1 cellular context compared by ENCODE assay signal in the genomic region with DNA sequence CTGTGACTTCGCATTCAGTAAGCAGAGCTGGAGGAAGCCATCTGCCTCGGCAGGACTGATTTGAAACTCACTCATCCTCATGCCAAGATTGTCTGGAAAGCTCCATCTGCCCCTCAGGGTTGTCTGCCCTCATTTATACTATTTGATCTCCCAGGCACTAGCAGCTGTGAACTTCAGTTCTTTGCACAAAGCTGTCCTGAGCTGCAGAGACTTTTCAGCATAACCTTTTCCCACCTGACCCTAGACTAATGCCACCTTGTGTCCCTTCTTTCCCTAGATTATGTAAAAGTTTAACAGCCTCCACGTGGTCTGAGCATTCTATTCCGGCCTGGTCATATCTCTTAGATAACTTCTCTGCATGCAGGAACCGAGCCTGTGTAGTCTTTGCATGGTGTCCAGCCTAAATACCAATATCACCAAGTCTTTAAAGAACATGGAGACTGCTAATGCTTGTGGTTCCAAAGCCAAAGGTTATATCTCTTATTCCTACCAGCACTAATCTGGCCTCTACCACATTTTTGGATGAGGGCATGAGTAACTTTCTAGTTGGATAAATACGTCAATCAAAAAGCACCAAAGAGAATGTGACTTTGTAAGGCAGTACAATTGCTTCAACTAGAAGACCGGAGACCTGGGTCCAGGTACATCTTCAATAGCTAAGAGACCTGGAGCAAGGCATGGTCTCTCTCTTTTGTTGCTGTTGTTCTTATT.
TF ChIP-seq lines count a peak whose summit lies in the region.

No MANE protein-coding gene starts in this region.

TF ChIP-seq in K562, 482 proteins besides CTCF, POLR2A, EP300 and RAD21 (continues in another document):
- TF ChIP-seq, protein P1, sequence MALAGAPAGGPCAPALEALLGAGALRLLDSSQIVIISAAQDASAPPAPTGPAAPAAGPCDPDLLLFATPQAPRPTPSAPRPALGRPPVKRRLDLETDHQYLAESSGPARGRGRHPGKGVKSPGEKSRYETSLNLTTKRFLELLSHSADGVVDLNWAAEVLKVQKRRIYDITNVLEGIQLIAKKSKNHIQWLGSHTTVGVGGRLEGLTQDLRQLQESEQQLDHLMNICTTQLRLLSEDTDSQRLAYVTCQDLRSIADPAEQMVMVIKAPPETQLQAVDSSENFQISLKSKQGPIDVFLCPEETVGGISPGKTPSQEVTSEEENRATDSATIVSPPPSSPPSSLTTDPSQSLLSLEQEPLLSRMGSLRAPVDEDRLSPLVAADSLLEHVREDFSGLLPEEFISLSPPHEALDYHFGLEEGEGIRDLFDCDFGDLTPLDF (CRISPR knock-in tag; IDR thresholded peaks at IDR 0.05), result no peak
- TF ChIP-seq KAT2B (IDR thresholded peaks at IDR 0.05; ENCODE audit: low read depth, low read length) (no peak), EP400 (IDR thresholded peaks at IDR 0.05) (peak; percentile 73), ZNF232 (CRISPR knock-in tag; IDR thresholded peaks at IDR 0.05) (no peak), MCM5 (IDR thresholded peaks at IDR 0.05; ENCODE audit: low read depth) (no peak), ZNF77 (CRISPR knock-in tag; IDR thresholded peaks at IDR 0.05) (no peak), ZNF146 (CRISPR knock-in tag; IDR thresholded peaks at IDR 0.05; ENCODE audit: unreplicated experiment) (no peak), CREM (IDR thresholded peaks at IDR 0.05; ENCODE audit: low read depth) (no peak), SMAD4 (CRISPR knock-in tag; conservative IDR thresholded peaks at IDR 0.05) (peak; percentile 78), RBFOX2 (IDR thresholded peaks at IDR 0.05; ENCODE audit: low read depth, low read length) (peak; percentile 68), FOXK2 (conservative IDR thresholded peaks at IDR 0.05 in 1 of 2, IDR thresholded peaks at IDR 0.05 in 1 of 2; ENCODE audit: low read depth in 2 of 2) (0 out of 4 replicates have a peak, but pooled peaks of 1 of the 2 experiments have one; percentile 22), CC2D1A (IDR thresholded peaks at IDR 0.05) (no peak), RNF2 (IDR thresholded peaks at IDR 0.05) (peak; percentile 50), PTBP1 (IDR thresholded peaks at IDR 0.05; ENCODE audit: low read depth, low read length) (no peak), ZNF184 (CRISPR knock-in tag; IDR thresholded peaks at IDR 0.05) (no peak), PHTF2 (CRISPR knock-in tag; IDR thresholded peaks at IDR 0.05) (no peak), HNRNPL (IDR thresholded peaks at IDR 0.05; ENCODE audit: low read depth, low read length) (no peak; the same call in 1 of the 2 replicates), FOXA1 (IDR thresholded peaks at IDR 0.05; ENCODE audit: borderline replicate concordance) (no peak), NR2C1 (IDR thresholded peaks at IDR 0.05) (peak; percentile 65), NR2C1 (tag; IDR thresholded peaks at IDR 0.05) (peak; percentile 42; the same call in 1 of the 2 replicates), SPI1 (IDR thresholded peaks at IDR 0.05; ENCODE audit: borderline replicate concordance, low read depth, low read length) (no peak), ZNF668 (CRISPR knock-in tag; IDR thresholded peaks at IDR 0.05) (no peak), PML (IDR thresholded peaks at IDR 0.05; ENCODE audit: low read length) (no peak), MYC (IDR thresholded peaks at IDR 0.05; ENCODE audit: low read depth, low read length) (peak; percentile 96), MYC (CRISPR knock-in tag; IDR thresholded peaks at IDR 0.05; ENCODE audit: borderline replicate concordance, low read depth) (no peak), NBN (IDR thresholded peaks at IDR 0.05; ENCODE audit: low read depth) (no peak; the same call in 1 of the 2 replicates), KLF6 (CRISPR knock-in tag; IDR thresholded peaks at IDR 0.05; ENCODE audit: borderline replicate concordance) (no peak; the same call in 1 of the 2 replicates), SOX6 (IDR thresholded peaks at IDR 0.05) (no peak; the same call in 1 of the 2 replicates)
- TF ChIP-seq, protein P2, sequence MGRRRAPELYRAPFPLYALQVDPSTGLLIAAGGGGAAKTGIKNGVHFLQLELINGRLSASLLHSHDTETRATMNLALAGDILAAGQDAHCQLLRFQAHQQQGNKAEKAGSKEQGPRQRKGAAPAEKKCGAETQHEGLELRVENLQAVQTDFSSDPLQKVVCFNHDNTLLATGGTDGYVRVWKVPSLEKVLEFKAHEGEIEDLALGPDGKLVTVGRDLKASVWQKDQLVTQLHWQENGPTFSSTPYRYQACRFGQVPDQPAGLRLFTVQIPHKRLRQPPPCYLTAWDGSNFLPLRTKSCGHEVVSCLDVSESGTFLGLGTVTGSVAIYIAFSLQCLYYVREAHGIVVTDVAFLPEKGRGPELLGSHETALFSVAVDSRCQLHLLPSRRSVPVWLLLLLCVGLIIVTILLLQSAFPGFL (CRISPR knock-in tag; IDR thresholded peaks at IDR 0.05), result no peak
- TF ChIP-seq, protein P3, sequence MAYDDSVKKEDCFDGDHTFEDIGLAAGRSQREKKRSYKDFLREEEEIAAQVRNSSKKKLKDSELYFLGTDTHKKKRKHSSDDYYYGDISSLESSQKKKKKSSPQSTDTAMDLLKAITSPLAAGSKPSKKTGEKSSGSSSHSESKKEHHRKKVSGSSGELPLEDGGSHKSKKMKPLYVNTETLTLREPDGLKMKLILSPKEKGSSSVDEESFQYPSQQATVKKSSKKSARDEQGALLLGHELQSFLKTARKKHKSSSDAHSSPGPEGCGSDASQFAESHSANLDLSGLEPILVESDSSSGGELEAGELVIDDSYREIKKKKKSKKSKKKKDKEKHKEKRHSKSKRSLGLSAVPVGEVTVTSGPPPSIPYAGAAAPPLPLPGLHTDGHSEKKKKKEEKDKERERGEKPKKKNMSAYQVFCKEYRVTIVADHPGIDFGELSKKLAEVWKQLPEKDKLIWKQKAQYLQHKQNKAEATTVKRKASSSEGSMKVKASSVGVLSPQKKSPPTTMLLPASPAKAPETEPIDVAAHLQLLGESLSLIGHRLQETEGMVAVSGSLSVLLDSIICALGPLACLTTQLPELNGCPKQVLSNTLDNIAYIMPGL (CRISPR knock-in tag; IDR thresholded peaks at IDR 0.05), result no peak
- TF ChIP-seq, protein P4, sequence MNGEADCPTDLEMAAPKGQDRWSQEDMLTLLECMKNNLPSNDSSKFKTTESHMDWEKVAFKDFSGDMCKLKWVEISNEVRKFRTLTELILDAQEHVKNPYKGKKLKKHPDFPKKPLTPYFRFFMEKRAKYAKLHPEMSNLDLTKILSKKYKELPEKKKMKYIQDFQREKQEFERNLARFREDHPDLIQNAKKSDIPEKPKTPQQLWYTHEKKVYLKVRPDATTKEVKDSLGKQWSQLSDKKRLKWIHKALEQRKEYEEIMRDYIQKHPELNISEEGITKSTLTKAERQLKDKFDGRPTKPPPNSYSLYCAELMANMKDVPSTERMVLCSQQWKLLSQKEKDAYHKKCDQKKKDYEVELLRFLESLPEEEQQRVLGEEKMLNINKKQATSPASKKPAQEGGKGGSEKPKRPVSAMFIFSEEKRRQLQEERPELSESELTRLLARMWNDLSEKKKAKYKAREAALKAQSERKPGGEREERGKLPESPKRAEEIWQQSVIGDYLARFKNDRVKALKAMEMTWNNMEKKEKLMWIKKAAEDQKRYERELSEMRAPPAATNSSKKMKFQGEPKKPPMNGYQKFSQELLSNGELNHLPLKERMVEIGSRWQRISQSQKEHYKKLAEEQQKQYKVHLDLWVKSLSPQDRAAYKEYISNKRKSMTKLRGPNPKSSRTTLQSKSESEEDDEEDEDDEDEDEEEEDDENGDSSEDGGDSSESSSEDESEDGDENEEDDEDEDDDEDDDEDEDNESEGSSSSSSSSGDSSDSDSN (IDR thresholded peaks at IDR 0.05; ENCODE audit: borderline replicate concordance in 1 of 2, low read depth in 2 of 2, low read length in 2 of 2), result no peak
- TF ChIP-seq, protein P5, sequence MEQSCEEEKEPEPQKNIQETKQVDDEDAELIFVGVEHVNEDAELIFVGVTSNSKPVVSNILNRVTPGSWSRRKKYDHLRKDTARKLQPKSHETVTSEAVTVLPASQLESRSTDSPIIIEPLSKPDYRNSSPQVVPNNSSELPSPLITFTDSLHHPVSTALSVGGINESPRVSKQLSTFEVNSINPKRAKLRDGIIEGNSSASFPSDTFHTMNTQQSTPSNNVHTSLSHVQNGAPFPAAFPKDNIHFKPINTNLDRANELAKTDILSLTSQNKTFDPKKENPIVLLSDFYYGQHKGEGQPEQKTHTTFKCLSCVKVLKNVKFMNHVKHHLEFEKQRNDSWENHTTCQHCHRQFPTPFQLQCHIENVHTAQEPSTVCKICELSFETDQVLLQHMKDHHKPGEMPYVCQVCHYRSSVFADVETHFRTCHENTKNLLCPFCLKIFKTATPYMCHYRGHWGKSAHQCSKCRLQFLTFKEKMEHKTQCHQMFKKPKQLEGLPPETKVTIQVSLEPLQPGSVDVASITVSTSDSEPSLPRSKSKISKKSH (CRISPR knock-in tag; IDR thresholded peaks at IDR 0.05), result no peak
- TF ChIP-seq, protein P6, sequence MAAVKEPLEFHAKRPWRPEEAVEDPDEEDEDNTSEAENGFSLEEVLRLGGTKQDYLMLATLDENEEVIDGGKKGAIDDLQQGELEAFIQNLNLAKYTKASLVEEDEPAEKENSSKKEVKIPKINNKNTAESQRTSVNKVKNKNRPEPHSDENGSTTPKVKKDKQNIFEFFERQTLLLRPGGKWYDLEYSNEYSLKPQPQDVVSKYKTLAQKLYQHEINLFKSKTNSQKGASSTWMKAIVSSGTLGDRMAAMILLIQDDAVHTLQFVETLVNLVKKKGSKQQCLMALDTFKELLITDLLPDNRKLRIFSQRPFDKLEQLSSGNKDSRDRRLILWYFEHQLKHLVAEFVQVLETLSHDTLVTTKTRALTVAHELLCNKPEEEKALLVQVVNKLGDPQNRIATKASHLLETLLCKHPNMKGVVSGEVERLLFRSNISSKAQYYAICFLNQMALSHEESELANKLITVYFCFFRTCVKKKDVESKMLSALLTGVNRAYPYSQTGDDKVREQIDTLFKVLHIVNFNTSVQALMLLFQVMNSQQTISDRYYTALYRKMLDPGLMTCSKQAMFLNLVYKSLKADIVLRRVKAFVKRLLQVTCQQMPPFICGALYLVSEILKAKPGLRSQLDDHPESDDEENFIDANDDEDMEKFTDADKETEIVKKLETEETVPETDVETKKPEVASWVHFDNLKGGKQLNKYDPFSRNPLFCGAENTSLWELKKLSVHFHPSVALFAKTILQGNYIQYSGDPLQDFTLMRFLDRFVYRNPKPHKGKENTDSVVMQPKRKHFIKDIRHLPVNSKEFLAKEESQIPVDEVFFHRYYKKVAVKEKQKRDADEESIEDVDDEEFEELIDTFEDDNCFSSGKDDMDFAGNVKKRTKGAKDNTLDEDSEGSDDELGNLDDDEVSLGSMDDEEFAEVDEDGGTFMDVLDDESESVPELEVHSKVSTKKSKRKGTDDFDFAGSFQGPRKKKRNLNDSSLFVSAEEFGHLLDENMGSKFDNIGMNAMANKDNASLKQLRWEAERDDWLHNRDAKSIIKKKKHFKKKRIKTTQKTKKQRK (IDR thresholded peaks at IDR 0.05; ENCODE audit: borderline replicate concordance, low read depth, low read length), result no peak
- TF ChIP-seq, protein P7, sequence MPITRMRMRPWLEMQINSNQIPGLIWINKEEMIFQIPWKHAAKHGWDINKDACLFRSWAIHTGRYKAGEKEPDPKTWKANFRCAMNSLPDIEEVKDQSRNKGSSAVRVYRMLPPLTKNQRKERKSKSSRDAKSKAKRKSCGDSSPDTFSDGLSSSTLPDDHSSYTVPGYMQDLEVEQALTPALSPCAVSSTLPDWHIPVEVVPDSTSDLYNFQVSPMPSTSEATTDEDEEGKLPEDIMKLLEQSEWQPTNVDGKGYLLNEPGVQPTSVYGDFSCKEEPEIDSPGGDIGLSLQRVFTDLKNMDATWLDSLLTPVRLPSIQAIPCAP (CRISPR knock-in tag; IDR thresholded peaks at IDR 0.05; ENCODE audit: borderline replicate concordance), result no peak
- TF ChIP-seq, protein P8, sequence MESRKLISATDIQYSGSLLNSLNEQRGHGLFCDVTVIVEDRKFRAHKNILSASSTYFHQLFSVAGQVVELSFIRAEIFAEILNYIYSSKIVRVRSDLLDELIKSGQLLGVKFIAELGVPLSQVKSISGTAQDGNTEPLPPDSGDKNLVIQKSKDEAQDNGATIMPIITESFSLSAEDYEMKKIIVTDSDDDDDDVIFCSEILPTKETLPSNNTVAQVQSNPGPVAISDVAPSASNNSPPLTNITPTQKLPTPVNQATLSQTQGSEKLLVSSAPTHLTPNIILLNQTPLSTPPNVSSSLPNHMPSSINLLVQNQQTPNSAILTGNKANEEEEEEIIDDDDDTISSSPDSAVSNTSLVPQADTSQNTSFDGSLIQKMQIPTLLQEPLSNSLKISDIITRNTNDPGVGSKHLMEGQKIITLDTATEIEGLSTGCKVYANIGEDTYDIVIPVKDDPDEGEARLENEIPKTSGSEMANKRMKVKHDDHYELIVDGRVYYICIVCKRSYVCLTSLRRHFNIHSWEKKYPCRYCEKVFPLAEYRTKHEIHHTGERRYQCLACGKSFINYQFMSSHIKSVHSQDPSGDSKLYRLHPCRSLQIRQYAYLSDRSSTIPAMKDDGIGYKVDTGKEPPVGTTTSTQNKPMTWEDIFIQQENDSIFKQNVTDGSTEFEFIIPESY (CRISPR knock-in tag; IDR thresholded peaks at IDR 0.05), result no peak
- TF ChIP-seq, protein P9, sequence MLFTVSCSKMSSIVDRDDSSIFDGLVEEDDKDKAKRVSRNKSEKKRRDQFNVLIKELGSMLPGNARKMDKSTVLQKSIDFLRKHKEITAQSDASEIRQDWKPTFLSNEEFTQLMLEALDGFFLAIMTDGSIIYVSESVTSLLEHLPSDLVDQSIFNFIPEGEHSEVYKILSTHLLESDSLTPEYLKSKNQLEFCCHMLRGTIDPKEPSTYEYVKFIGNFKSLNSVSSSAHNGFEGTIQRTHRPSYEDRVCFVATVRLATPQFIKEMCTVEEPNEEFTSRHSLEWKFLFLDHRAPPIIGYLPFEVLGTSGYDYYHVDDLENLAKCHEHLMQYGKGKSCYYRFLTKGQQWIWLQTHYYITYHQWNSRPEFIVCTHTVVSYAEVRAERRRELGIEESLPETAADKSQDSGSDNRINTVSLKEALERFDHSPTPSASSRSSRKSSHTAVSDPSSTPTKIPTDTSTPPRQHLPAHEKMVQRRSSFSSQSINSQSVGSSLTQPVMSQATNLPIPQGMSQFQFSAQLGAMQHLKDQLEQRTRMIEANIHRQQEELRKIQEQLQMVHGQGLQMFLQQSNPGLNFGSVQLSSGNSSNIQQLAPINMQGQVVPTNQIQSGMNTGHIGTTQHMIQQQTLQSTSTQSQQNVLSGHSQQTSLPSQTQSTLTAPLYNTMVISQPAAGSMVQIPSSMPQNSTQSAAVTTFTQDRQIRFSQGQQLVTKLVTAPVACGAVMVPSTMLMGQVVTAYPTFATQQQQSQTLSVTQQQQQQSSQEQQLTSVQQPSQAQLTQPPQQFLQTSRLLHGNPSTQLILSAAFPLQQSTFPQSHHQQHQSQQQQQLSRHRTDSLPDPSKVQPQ (CRISPR knock-in tag; IDR thresholded peaks at IDR 0.05; ENCODE audit: borderline replicate concordance), result no peak
- TF ChIP-seq, protein P10, sequence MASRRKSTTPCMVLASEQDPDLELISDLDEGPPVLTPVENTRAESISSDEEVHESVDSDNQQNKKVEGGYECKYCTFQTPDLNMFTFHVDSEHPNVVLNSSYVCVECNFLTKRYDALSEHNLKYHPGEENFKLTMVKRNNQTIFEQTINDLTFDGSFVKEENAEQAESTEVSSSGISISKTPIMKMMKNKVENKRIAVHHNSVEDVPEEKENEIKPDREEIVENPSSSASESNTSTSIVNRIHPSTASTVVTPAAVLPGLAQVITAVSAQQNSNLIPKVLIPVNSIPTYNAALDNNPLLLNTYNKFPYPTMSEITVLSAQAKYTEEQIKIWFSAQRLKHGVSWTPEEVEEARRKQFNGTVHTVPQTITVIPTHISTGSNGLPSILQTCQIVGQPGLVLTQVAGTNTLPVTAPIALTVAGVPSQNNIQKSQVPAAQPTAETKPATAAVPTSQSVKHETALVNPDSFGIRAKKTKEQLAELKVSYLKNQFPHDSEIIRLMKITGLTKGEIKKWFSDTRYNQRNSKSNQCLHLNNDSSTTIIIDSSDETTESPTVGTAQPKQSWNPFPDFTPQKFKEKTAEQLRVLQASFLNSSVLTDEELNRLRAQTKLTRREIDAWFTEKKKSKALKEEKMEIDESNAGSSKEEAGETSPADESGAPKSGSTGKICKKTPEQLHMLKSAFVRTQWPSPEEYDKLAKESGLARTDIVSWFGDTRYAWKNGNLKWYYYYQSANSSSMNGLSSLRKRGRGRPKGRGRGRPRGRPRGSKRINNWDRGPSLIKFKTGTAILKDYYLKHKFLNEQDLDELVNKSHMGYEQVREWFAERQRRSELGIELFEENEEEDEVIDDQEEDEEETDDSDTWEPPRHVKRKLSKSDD (conservative IDR thresholded peaks at IDR 0.05; ENCODE audit: low read length), result no peak
